24 cellular contexts compared by ENCODE assay signal in genomic region chr5:133381041-133381440, GRCh38.
"Had no signal": no experiment of that assay in that cellular context is flagged by ENCODE, and none has a peak within 500 bp of the region (broad histone marks: within the 10 kb centered on the region; RNA-seq: fewer than 3 reads in every experiment).

No MANE protein-coding gene starts in this region.

- H3K4me3 Mint-ChIP-seq: dendritic cell treated with granulocyte-macrophage colony-stimulating factor and Interleukin-4, amounts not matched to agents 40 ng/mL and 50 ng/mL, for 4 days; effector memory CD8-positive, alpha-beta T cell; mesothelial cell of epicardium; naive B cell; natural killer cell treated with Interleukin-12 subunit alpha and Interleukin-12 subunit beta and Interleukin-15 and Interleukin-18, amount 100 ng/mL, for 72 hours; neural crest cell; stimulated activated effector memory CD8-positive, alpha-beta T cell treated with anti-CD3 and anti-CD28 coated beads, Interleukin-12 subunit alpha, Interleukin-12 subunit beta, amount 100 ng/mL, for 72 hours; type B pancreatic cell had no signal

- DNase-seq: colonic mucosa; effector memory CD8-positive, alpha-beta T cell; erythroblast; esophagus squamous epithelium; foreskin melanocyte; glutamatergic neuron; heart right ventricle; hippocampal formation; left cardiac atrium; left lung; mesenchymal stem cell; mucosa of descending colon; naive B cell; psoas muscle; right cardiac atrium; stimulated activated CD4-positive, alpha-beta T cell treated with anti-CD3 and anti-CD28 coated beads, Interleukin-2, amount 100 ng/mL, for 24 hours; stimulated activated CD4-positive, alpha-beta T cell treated with anti-CD3 and anti-CD28 coated beads, Interleukin-4, amount 100 ng/mL, for 24 hours; stimulated activated naive CD4-positive, alpha-beta T cell treated with Interleukin-2 at 50 U/mL for 16 hours had no signal

- H3K4me1 Mint-ChIP-seq: naive B cell; stimulated activated effector memory CD8-positive, alpha-beta T cell treated with anti-CD3 and anti-CD28 coated beads, Interleukin-12 subunit alpha, Interleukin-12 subunit beta, amount 100 ng/mL, for 72 hours had no signal

- ATAC-seq: effector memory CD8-positive, alpha-beta T cell; heart right ventricle; left cardiac atrium; left lung; mucosa of descending colon; psoas muscle; right cardiac atrium; stimulated activated effector memory CD8-positive, alpha-beta T cell treated with anti-CD3 and anti-CD28 coated beads, Interleukin-12 subunit alpha, Interleukin-12 subunit beta, amount 100 ng/mL, for 72 hours had no signal

- H3K36me3 Mint-ChIP-seq: stimulated activated effector memory CD8-positive, alpha-beta T cell treated with anti-CD3 and anti-CD28 coated beads, Interleukin-12 subunit alpha, Interleukin-12 subunit beta, amount 100 ng/mL, for 72 hours had no signal

- H3K27ac Mint-ChIP-seq: dendritic cell treated with granulocyte-macrophage colony-stimulating factor and Interleukin-4, amounts not matched to agents 40 ng/mL and 50 ng/mL, for 4 days; effector memory CD8-positive, alpha-beta T cell; mesothelial cell of epicardium; natural killer cell treated with Interleukin-12 subunit alpha and Interleukin-12 subunit beta and Interleukin-15 and Interleukin-18, amount 100 ng/mL, for 72 hours; stimulated activated effector memory CD8-positive, alpha-beta T cell treated with anti-CD3 and anti-CD28 coated beads, Interleukin-12 subunit alpha, Interleukin-12 subunit beta, amount 100 ng/mL, for 72 hours; type B pancreatic cell had no signal
